In genomic region chr20:50281831-50282591, GRCh38 we compare ENCODE assay signal across 9 cellular contexts.
DNase-seq lines count a peak whose midpoint lies in the region; ATAC-seq and TF ChIP-seq lines count a peak whose summit lies in the region.
"Had no signal": no experiment of that assay in that cellular context is flagged by ENCODE, and none has a peak within 500 bp of the region (broad histone marks: within the 10 kb centered on the region; RNA-seq: fewer than 3 reads in every experiment).

No MANE protein-coding gene starts in this region.

- DNase-seq in BE2C (no peak), GM10266 (ENCODE audit: extremely low spot score) (no peak), RPMI8226 (peak; percentile 39), right lobe of liver (peak in 2 of 3 donors; percentile 48), testis (no peak)
- DNase-seq: KBM-7, NCI-H446 treated with DMSO at 0.1 percent for 48 hours had no signal

- H3K27me3 ChIP-seq in BE2C = no peaks in the 10 kb centered on the region
- no peaks in the 10 kb centered on the region for H3K27me3 ChIP-seq in right lobe of liver
- H3K27me3 ChIP-seq in testis = no peaks in the 10 kb centered on the region

- H3K36me3 ChIP-seq in BE2C (no peaks in the 10 kb centered on the region), right lobe of liver (no peaks in the 10 kb centered on the region), testis (ENCODE audit: low read depth, missing control alignments) (no peaks in the 10 kb centered on the region)

- ATAC-seq in right lobe of liver (no peak), HG02973 (IDR thresholded peaks at IDR 0.05; ENCODE audit: unreplicated experiment) (no peak), HG03439 (IDR thresholded peaks at IDR 0.05; ENCODE audit: unreplicated experiment) (no peak)

- TF ChIP-seq CTCF in BE2C (IDR thresholded peaks at IDR 0.05; ENCODE audit: low read depth, low read length) = peak; percentile 30; the same call in 1 of the 2 replicates
- TF ChIP-seq CTCF in GM10266 (IDR thresholded peaks at IDR 0.05; ENCODE audit: control insufficient read depth, insufficient read depth, low read depth, missing control alignments) = peak; percentile 21
- no peak for TF ChIP-seq CTCF in right lobe of liver (IDR thresholded peaks at IDR 0.05)
- no peak for TF ChIP-seq CTCF in testis (IDR thresholded peaks at IDR 0.05)

- peaks cover 35% of the 10 kb centered on the region for H3K4me1 ChIP-seq in BE2C
- H3K4me1 ChIP-seq in right lobe of liver = peaks cover 0 to 33% (median 16%) of the 10 kb centered on the region in 4 donors
- H3K4me1 ChIP-seq in testis = peaks cover 56% of the 10 kb centered on the region

- intact Hi-C loops in right lobe of liver (cut with DNase I) (no loop called here), testis (cut with DNase I; ENCODE audit: low total_unique reads) (loop anchor here (10.0 kb wide), 1 partner anchor 57 kb away; no protein-coding TSS in a partner anchor)

- no peak overlapping the region for H3K27ac ChIP-seq in right lobe of liver
- H3K27ac ChIP-seq in testis = peak overlapping the region in 1 of 2 donors; percentile 95

- TF ChIP-seq POLR2A in right lobe of liver (IDR thresholded peaks at IDR 0.05) (no peak), testis (IDR thresholded peaks at IDR 0.05) (no peak)

- whole genome bisulfite sequencing in right lobe of liver (ENCODE audit: insufficient coverage, low coverage, low lambda C conversion rate, missing lambda C conversion rate) = 60% methylated on average over 2 of the region's 22 CpGs
- WGBS in testis, 2 donors = 67 to 70% methylated on average over 21 to 22 of the region's 22 CpGs

- H3K4me3 ChIP-seq in BE2C (ENCODE audit: low read depth, low read length) = no peak overlapping the region
- no peak overlapping the region for H3K4me3 ChIP-seq in right lobe of liver
- H3K4me3 ChIP-seq in testis = no peak overlapping the region

- H3K9me3 ChIP-seq in BE2C = no peaks in the 10 kb centered on the region
- H3K9me3 ChIP-seq in right lobe of liver = no peaks in the 10 kb centered on the region
- H3K9me3 ChIP-seq in testis = no peaks in the 10 kb centered on the region

Comparison
In these comparisons a context has a peak if more than half of its experiments do, and no peak if none do; other contexts are left out.
1. DNase-seq: peak in RPMI8226 (single experiment) and right lobe of liver (2 of 3); none in BE2C (single experiment), GM10266 (single experiment) and testis (single experiment).
2. CTCF ChIP-seq: peak in BE2C (single experiment) and GM10266 (single experiment); none in right lobe of liver (0 of 4) and testis (0 of 3).